ENCODE assay signal across 8 cellular contexts in genomic region chr1:159000627-159001026, GRCh38. TPM values are rescaled to one million over a fixed set of nuclear protein-coding genes. Genes with fewer than 3 reads are reported as not detected.
DNase-seq lines count a peak whose midpoint lies in the region; ATAC-seq lines count a peak whose summit lies in the region.

No MANE protein-coding gene starts in this region.

- DNase-seq in DMS153 treated with DMSO at 0.1 percent for 48 hours (lab: John Stamatoyannopoulos, UW; ENCODE audit: unreplicated experiment) (peak; percentile 58), SHP77 (lab: John Stamatoyannopoulos, UW) (peak; percentile 48 to 76), fibroblast of peridontal ligament (ENCODE audit: extremely low read depth) (peak; percentile 98), UCSD-AML1 (lab: John Stamatoyannopoulos, UW; ENCODE audit: unreplicated experiment) (no peak)
- DNase-seq in natural killer cell treated with Interleukin-12 subunit alpha and Interleukin-12 subunit beta and Interleukin-15 and Interleukin-18, amount 100 ng/mL, for 72 hours (ENCODE audit: low spot score), result no peak
- no peak for DNase-seq in stimulated activated naive CD4-positive, alpha-beta T cell treated with Interleukin-2 at 50 U/mL for 16 hours (lab: John Stamatoyannopoulos, UW)

- H3K27ac Mint-ChIP-seq in natural killer cell treated with Interleukin-12 subunit alpha and Interleukin-12 subunit beta and Interleukin-15 and Interleukin-18, amount 100 ng/mL, for 72 hours, result peak overlapping the region; percentile 54 to 78

- peaks cover 45 to 50% of the 10 kb centered on the region in 2 donors for H3K4me1 Mint-ChIP-seq in natural killer cell treated with Interleukin-12 subunit alpha and Interleukin-12 subunit beta and Interleukin-15 and Interleukin-18, amount 100 ng/mL, for 72 hours (ENCODE audit: low read depth in 2 of 2)

- H3K4me3 Mint-ChIP-seq in natural killer cell treated with Interleukin-12 subunit alpha and Interleukin-12 subunit beta and Interleukin-15 and Interleukin-18, amount 100 ng/mL, for 72 hours, result no peak overlapping the region

- H3K36me3 Mint-ChIP-seq in natural killer cell treated with Interleukin-12 subunit alpha and Interleukin-12 subunit beta and Interleukin-15 and Interleukin-18, amount 100 ng/mL, for 72 hours, result no peaks in the 10 kb centered on the region

- no peaks in the 10 kb centered on the region for H3K27me3 Mint-ChIP-seq in natural killer cell treated with Interleukin-12 subunit alpha and Interleukin-12 subunit beta and Interleukin-15 and Interleukin-18, amount 100 ng/mL, for 72 hours

- no peaks in the 10 kb centered on the region for H3K9me3 Mint-ChIP-seq in natural killer cell treated with Interleukin-12 subunit alpha and Interleukin-12 subunit beta and Interleukin-15 and Interleukin-18, amount 100 ng/mL, for 72 hours

- ATAC-seq in natural killer cell treated with Interleukin-12 subunit alpha and Interleukin-12 subunit beta and Interleukin-15 and Interleukin-18, amount 100 ng/mL, for 72 hours, result no peak
- no peak for ATAC-seq in HG02870 (IDR thresholded peaks at IDR 0.05; ENCODE audit: unreplicated experiment)
- ATAC-seq in HG02678 (IDR thresholded peaks at IDR 0.05; ENCODE audit: unreplicated experiment), result no peak

RNA-seq across cellular contexts. Expression of gene IFI16, which starts 9.1 kb away (rescaled TPM):
- total RNA-seq in natural killer cell treated with Interleukin-12 subunit alpha and Interleukin-12 subunit beta and Interleukin-15 and Interleukin-18, amount 100 ng/mL, for 72 hours, result 100 to 1,000 TPM; 186 to 228 TPM

Comparison
In these comparisons a context has a peak if more than half of its experiments do, and no peak if none do; other contexts are left out.
1. DNase-seq: peak in DMS153 treated with DMSO at 0.1 percent for 48 hours (single experiment), SHP77 (2 of 2) and fibroblast of peridontal ligament (single experiment); none in natural killer cell treated with Interleukin-12 subunit alpha and Interleukin-12 subunit beta and Interleukin-15 and Interleukin-18, amount 100 ng/mL, for 72 hours (single experiment), UCSD-AML1 (single experiment) and stimulated activated naive CD4-positive, alpha-beta T cell treated with Interleukin-2 at 50 U/mL for 16 hours (single experiment).